ENCODE assay signal across 37 cellular contexts in genomic region chr21:18235545-18235944, GRCh38. TPM values are rescaled to one million over a fixed set of nuclear protein-coding genes. Genes with fewer than 3 reads are reported as not detected.
"Had no signal": no experiment of that assay in that cellular context is flagged by ENCODE, and none has a peak within 500 bp of the region (broad histone marks: within the 10 kb centered on the region; RNA-seq: fewer than 3 reads in every experiment).

No MANE protein-coding gene starts in this region.

- H3K4me3 ChIP-seq: MG63 had no signal

- H3K27me3 ChIP-seq: MG63 had no signal

- H3K9me3 ChIP-seq: MG63 had no signal

- DNase-seq: Karpas-422, Kasumi-1, MG63, MM.1S, MV-4-11, NCI-H1048, NCI-H1092, NCI-H1092 treated with DMSO at 0.1 percent for 48 hours, NCI-H1105, NCI-H1105 treated with DMSO at 0.1 percent for 48 hours, NCI-H1417, NCI-H1417 treated with DMSO at 0.1 percent for 48 hours, NCI-H1436, NCI-H1436 treated with DMSO at 0.1 percent for 48 hours, NCI-H146, NCI-H1694, NCI-H1694 treated with DMSO at 0.1 percent for 48 hours, NCI-H187, NCI-H187 treated with DMSO at 0.1 percent for 48 hours, NCI-H1930, NCI-H2029, NCI-H2029 treated with DMSO at 0.1 percent for 48 hours, NCI-H2081, NCI-H2081 treated with DMSO at 0.1 percent for 48 hours, NCI-H2107, NCI-H2171, NCI-H2171 treated with DMSO at 0.1 percent for 48 hours, NCI-H2227 treated with DMSO at 0.1 percent for 48 hours, NCI-H226, NCI-H345, NCI-H446, NCI-H446 treated with DMSO at 0.1 percent for 48 hours, NCI-H510A, NCI-H510A treated with DMSO at 0.1 percent for 48 hours, NCI-H524 had no signal

- H3K36me3 ChIP-seq: MG63 had no signal

RNA-seq across cellular contexts. Expression of gene CHODL, which starts 9.1 kb away (rescaled TPM):
- total RNA-seq: LHCN-M2, M059J had no signal
